ENCODE assay signal across 1 cellular context in the genomic region with DNA sequence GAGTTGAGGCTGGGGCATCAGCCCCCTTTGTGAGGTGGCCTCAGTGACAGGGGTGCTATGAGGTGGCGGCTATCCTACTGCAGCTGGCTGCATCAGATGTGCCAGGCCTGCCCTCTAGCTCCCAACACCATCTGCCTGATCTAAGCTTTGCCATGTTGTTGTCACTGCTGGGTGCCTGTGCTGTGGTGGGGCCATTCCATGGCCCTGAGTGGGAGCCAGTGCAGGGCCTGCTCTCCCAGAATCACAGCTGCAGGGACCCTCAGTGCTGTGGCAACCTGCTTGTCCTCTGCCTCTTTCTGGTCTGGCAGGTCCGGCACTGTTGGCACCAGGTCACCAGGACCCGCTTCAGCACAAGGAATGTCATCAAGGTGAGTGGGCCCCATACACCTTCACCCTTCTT.
TF ChIP-seq lines count a peak whose summit lies in the region.

No MANE protein-coding gene starts in this region.

TF ChIP-seq in HCT116, 20 proteins besides CTCF, POLR2A, EP300 and RAD21 (continued from another document):
- TF ChIP-seq REST (IDR thresholded peaks at IDR 0.05; ENCODE audit: low read depth) (no peak), ZBTB33 (IDR thresholded peaks at IDR 0.05; ENCODE audit: extremely low read depth, insufficient replicate concordance, low read length) (no peak), ELF1 (IDR thresholded peaks at IDR 0.05; ENCODE audit: borderline replicate concordance, low read depth) (no peak), CBX3 (IDR thresholded peaks at IDR 0.05; ENCODE audit: low read depth) (no peak)
